In the genomic region with DNA sequence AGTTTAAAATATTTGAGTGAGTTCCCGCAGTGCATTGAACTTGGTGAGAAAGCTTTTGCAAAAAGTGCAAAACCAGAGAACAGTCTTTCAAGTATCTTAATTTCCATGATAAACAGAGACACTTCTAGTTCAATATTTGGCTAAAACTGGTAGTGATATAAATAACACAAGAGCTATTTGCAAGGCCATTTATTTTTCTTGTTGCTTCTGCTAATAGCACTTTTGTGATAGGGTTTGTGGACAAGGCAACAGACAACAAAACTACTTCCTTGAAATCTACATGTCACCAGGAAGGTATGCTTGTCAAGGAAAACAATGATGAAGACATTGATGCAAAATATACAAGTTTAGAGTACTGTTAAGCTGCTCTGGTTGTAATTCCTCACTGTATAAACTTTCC, we compare ENCODE assay signal across 2 cellular contexts.
TF ChIP-seq lines count a peak whose summit lies in the region.

No MANE protein-coding gene starts in this region.

TF ChIP-seq in HCT116, 20 proteins besides CTCF, POLR2A, EP300 and RAD21:
- TF ChIP-seq SRF (IDR thresholded peaks at IDR 0.05; ENCODE audit: low read depth) = no peak
- no peak for TF ChIP-seq EGR1 (IDR thresholded peaks at IDR 0.05; ENCODE audit: low read depth)
- TF ChIP-seq SP1 (IDR thresholded peaks at IDR 0.05; ENCODE audit: low read depth) = no peak
- TF ChIP-seq JUND (IDR thresholded peaks at IDR 0.05) = no peak

TF ChIP-seq in HEK293T, 16 proteins besides CTCF, POLR2A, EP300 and RAD21:
- TF ChIP-seq SP1 (IDR thresholded peaks at IDR 0.05) = no peak
